Comparison of ENCODE assay signal across 8 cellular contexts in the genomic region with DNA sequence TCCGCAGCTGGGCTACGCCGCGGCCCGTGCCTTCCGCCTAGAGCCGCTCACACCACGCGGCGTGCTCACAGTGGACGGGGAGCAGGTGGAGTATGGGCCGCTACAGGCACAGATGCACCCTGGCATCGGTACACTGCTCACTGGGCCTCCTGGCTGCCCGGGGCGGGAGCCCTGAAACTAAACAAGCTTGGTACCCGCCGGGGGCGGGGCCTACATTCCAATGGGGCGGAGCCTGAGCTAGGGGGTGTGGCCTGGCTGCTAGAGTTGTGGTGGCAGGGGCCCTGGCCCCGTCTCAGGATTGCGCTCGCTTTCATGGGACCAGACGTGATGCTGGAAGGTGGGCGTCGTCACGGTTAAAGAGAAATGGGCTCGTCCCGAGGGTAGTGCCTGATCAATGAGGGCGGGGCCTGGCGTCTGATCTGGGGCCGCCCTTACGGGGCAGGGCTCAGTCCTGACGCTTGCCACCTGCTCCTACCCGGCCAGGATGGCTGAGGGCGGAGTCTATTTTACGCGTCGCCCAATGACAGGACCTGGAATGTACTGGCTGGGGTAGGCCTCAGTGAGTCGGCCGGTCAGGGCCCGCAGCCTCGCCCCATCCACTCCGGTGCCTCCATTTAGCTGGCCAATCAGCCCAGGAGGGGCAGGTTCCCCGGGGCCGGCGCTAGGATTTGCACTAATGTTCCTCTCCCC. TPM values are rescaled to one million over a fixed set of nuclear protein-coding genes. Genes with fewer than 3 reads are reported as not detected.
DNase-seq lines count a peak whose midpoint lies in the region; ATAC-seq and TF ChIP-seq lines count a peak whose summit lies in the region.

No MANE protein-coding gene starts in this region.

- no peaks in the 10 kb centered on the region for H3K4me1 ChIP-seq in aorta (ENCODE audit: control insufficient read depth in 1 of 2, insufficient read depth in 2 of 2, low read length in 2 of 2)

- peak; percentile 21 for ATAC-seq in Right ventricle myocardium inferior
- peak; percentile 4 for ATAC-seq in aorta (ENCODE audit: low FRiP score)

- no peaks in the 10 kb centered on the region for H3K9me3 Mint-ChIP-seq in mesothelial cell of epicardium
- H3K9me3 Mint-ChIP-seq in activated T-helper 2 cell treated with anti-CD3 and anti-CD28 coated beads, Interferon-gamma antibody, Interleukin-2, Interleukin-4, amounts not matched to agents 10 μg/mL and 5 μg/mL and 100 μg/mL, durations not matched to agents 14 hours and 24 hours and 36 hours: no peaks in the 10 kb centered on the region

- no peaks in the 10 kb centered on the region for H3K27me3 Mint-ChIP-seq in mesothelial cell of epicardium (ENCODE audit: low read depth)
- H3K27me3 Mint-ChIP-seq in activated T-helper 2 cell treated with anti-CD3 and anti-CD28 coated beads, Interferon-gamma antibody, Interleukin-2, Interleukin-4, amounts not matched to agents 10 μg/mL and 5 μg/mL and 100 μg/mL, durations not matched to agents 14 hours and 24 hours and 36 hours (ENCODE audit: low read depth): no peaks in the 10 kb centered on the region

- H3K27ac Mint-ChIP-seq in mesothelial cell of epicardium: peak overlapping the region; percentile 86
- no peak overlapping the region for H3K27ac Mint-ChIP-seq in activated T-helper 2 cell treated with anti-CD3 and anti-CD28 coated beads, Interferon-gamma antibody, Interleukin-2, Interleukin-4, amounts not matched to agents 10 μg/mL and 5 μg/mL and 100 μg/mL, durations not matched to agents 14 hours and 24 hours and 36 hours

- peaks cover 3% of the 10 kb centered on the region for H3K36me3 Mint-ChIP-seq in mesothelial cell of epicardium
- peaks cover 16% of the 10 kb centered on the region for H3K36me3 Mint-ChIP-seq in activated T-helper 2 cell treated with anti-CD3 and anti-CD28 coated beads, Interferon-gamma antibody, Interleukin-2, Interleukin-4, amounts not matched to agents 10 μg/mL and 5 μg/mL and 100 μg/mL, durations not matched to agents 14 hours and 24 hours and 36 hours (ENCODE audit: low read depth)

- H3K27me3 ChIP-seq in aorta (ENCODE audit: control insufficient read depth in 1 of 2, insufficient read depth in 2 of 2, low read length in 1 of 2): no peaks in the 10 kb centered on the region

- peaks cover 31% of the 10 kb centered on the region for H3K4me1 Mint-ChIP-seq in mesothelial cell of epicardium
- peaks cover 26% of the 10 kb centered on the region for H3K4me1 Mint-ChIP-seq in activated T-helper 2 cell treated with anti-CD3 and anti-CD28 coated beads, Interferon-gamma antibody, Interleukin-2, Interleukin-4, amounts not matched to agents 10 μg/mL and 5 μg/mL and 100 μg/mL, durations not matched to agents 14 hours and 24 hours and 36 hours (ENCODE audit: low read depth)

- no peaks in the 10 kb centered on the region for H3K36me3 ChIP-seq in aorta (ENCODE audit: control insufficient read depth in 1 of 2, insufficient read depth in 2 of 2, low read length in 1 of 2)

- peak overlapping the region in 1 of 2 donors; percentile 18 for H3K27ac ChIP-seq in aorta (ENCODE audit: low read depth in 1 of 2, low read length in 2 of 2)

- H3K4me3 Mint-ChIP-seq in mesothelial cell of epicardium: peak overlapping the region; percentile 57
- no peak overlapping the region for H3K4me3 Mint-ChIP-seq in activated T-helper 2 cell treated with anti-CD3 and anti-CD28 coated beads, Interferon-gamma antibody, Interleukin-2, Interleukin-4, amounts not matched to agents 10 μg/mL and 5 μg/mL and 100 μg/mL, durations not matched to agents 14 hours and 24 hours and 36 hours (ENCODE audit: low read depth)

- H3K9me3 ChIP-seq in aorta (ENCODE audit: control insufficient read depth, low read length): no peaks in the 10 kb centered on the region

- DNase-seq in Right ventricle myocardium inferior (ENCODE audit: missing footprints): peak; percentile 81
- DNase-seq in cardiac septum (ENCODE audit: low spot score): no peak
- peak; percentile 82 for DNase-seq in dermis blood vessel endothelial cell
- no peak for DNase-seq in mesothelial cell of epicardium (ENCODE audit: low spot score in 2 of 2, unreplicated experiment in 2 of 2)
- DNase-seq in aorta: peak; percentile 65 to 82
- DNase-seq in LoVo (ENCODE audit: low spot score): no peak
- no peak for DNase-seq in activated T-helper 2 cell treated with anti-CD3 and anti-CD28 coated beads, Interferon-gamma antibody, Interleukin-2, Interleukin-4, amounts not matched to agents 10 μg/mL and 5 μg/mL and 100 μg/mL, durations not matched to agents 14 hours and 24 hours and 36 hours (ENCODE audit: low spot score)
- no peak for DNase-seq in kidney glomerular epithelial cell (lab: John Stamatoyannopoulos, UW)

- H3K4me3 ChIP-seq in aorta (ENCODE audit: low read length in 2 of 2): no peak overlapping the region

- WGBS in aorta, 2 donors: 44 to 45% methylated on average over 42 to 46 of the region's 46 CpGs

- intact Hi-C loops in Right ventricle myocardium inferior (cut with DNase I): no loop called here
- intact Hi-C loops in cardiac septum (cut with DNase I): no loop called here
- intact Hi-C loops in aorta (cut with DNase I): loop anchor here in 1 of 2 donors (10.0 kb wide), 1 partner anchor 1355 kb away; the partner anchor contains the start of gene INAFM1
- intact Hi-C loops in activated T-helper 2 cell treated with anti-CD3 and anti-CD28 coated beads, Interferon-gamma antibody, Interleukin-2, Interleukin-4, amounts not matched to agents 10 μg/mL and 5 μg/mL and 100 μg/mL, durations not matched to agents 14 hours and 24 hours and 36 hours (cut with micrococcal nuclease): loop anchor here (10.0 kb wide), 1 partner anchor 305 kb away; the partner anchor contains the start of gene EMP3

- TF ChIP-seq CTCF in mesothelial cell of epicardium (IDR thresholded peaks at IDR 0.05; ENCODE audit: unreplicated experiment): no peak

RNA-seq across cellular contexts. Expression of gene DBP, which starts 7.4 kb away (rescaled TPM):
- total RNA-seq in Right ventricle myocardium inferior: 15.2 TPM
- 4.4 TPM for total RNA-seq in cardiac septum
- 1.6 and 3.1 TPM in 2 replicates for total RNA-seq in dermis blood vessel endothelial cell
- total RNA-seq in mesothelial cell of epicardium: 11.5 to 13.2 TPM (median 13.1 TPM) in 3 replicates
- total RNA-seq in aorta: 10 to 100 TPM in 1 of 2 donors, 1 to 10 TPM in 1; 1.5 to 10.7 TPM
- 1 to 10 TPM; 5.3 to 6.8 TPM for polyA plus RNA-seq in aorta
- total RNA-seq in activated T-helper 2 cell treated with anti-CD3 and anti-CD28 coated beads, Interferon-gamma antibody, Interleukin-2, Interleukin-4, amounts not matched to agents 10 μg/mL and 5 μg/mL and 100 μg/mL, durations not matched to agents 14 hours and 24 hours and 36 hours: 7.3 and 7.9 TPM in 2 replicates

RNA-seq across cellular contexts. Expression of gene SPHK2, which starts 10.4 kb away (rescaled TPM):
- total RNA-seq in Right ventricle myocardium inferior (7.2 TPM), cardiac septum (8.5 TPM), dermis blood vessel endothelial cell (8.8 and 12.6 TPM in 2 replicates), mesothelial cell of epicardium (25.3 to 28.6 TPM (median 27.7 TPM) in 3 replicates), aorta (10 to 100 TPM; 14.6 to 17.9 TPM)
- polyA plus RNA-seq in aorta: 10 to 100 TPM; 21.5 to 25.4 TPM
- 34.3 and 35.0 TPM in 2 replicates for total RNA-seq in activated T-helper 2 cell treated with anti-CD3 and anti-CD28 coated beads, Interferon-gamma antibody, Interleukin-2, Interleukin-4, amounts not matched to agents 10 μg/mL and 5 μg/mL and 100 μg/mL, durations not matched to agents 14 hours and 24 hours and 36 hours

RNA-seq across cellular contexts. Expression of gene RPL18, which starts 10.8 kb away (rescaled TPM):
- total RNA-seq in Right ventricle myocardium inferior (604 TPM), cardiac septum (437 TPM), dermis blood vessel endothelial cell (1,626 and 2,230 TPM in 2 replicates), mesothelial cell of epicardium (1,586 to 1,657 TPM (median 1,644 TPM) in 3 replicates), aorta (100 to 1,000 TPM; 900 to 909 TPM)
- polyA plus RNA-seq in aorta: 1,000 to 10,000 TPM; 2,172 to 2,376 TPM
- 1,853 and 1,861 TPM in 2 replicates for total RNA-seq in activated T-helper 2 cell treated with anti-CD3 and anti-CD28 coated beads, Interferon-gamma antibody, Interleukin-2, Interleukin-4, amounts not matched to agents 10 μg/mL and 5 μg/mL and 100 μg/mL, durations not matched to agents 14 hours and 24 hours and 36 hours

RNA-seq across cellular contexts. Expression of gene FAM83E, which starts 14.9 kb away (rescaled TPM):
- total RNA-seq in Right ventricle myocardium inferior: not detected
- not detected for total RNA-seq in cardiac septum
- total RNA-seq in dermis blood vessel endothelial cell: 0.51 TPM in 1 of 2 replicates, not detected in the other
- 2.5 to 3.9 TPM (median 3.7 TPM) in 3 replicates for total RNA-seq in mesothelial cell of epicardium
- under 1 TPM in 1 of 2 donors, not detected in 1; 0.45 TPM for total RNA-seq in aorta
- polyA plus RNA-seq in aorta: 10 to 100 TPM in 1 of 2 donors, under 1 TPM in 1; 0.74 to 12.3 TPM
- 4.3 and 6.4 TPM in 2 replicates for total RNA-seq in activated T-helper 2 cell treated with anti-CD3 and anti-CD28 coated beads, Interferon-gamma antibody, Interleukin-2, Interleukin-4, amounts not matched to agents 10 μg/mL and 5 μg/mL and 100 μg/mL, durations not matched to agents 14 hours and 24 hours and 36 hours

RNA-seq across cellular contexts. Expression of gene CA11, which starts 16.2 kb away (rescaled TPM):
- total RNA-seq in Right ventricle myocardium inferior (8.4 TPM), cardiac septum (6.5 TPM), dermis blood vessel endothelial cell (1.7 and 4.8 TPM in 2 replicates), mesothelial cell of epicardium (48.2 to 55.0 TPM (median 53.1 TPM) in 3 replicates), aorta (10 to 100 TPM in 1 of 2 donors, 1 to 10 TPM in 1; 6.4 to 12.0 TPM)
- 10 to 100 TPM; 13.9 to 59.5 TPM for polyA plus RNA-seq in aorta
- total RNA-seq in activated T-helper 2 cell treated with anti-CD3 and anti-CD28 coated beads, Interferon-gamma antibody, Interleukin-2, Interleukin-4, amounts not matched to agents 10 μg/mL and 5 μg/mL and 100 μg/mL, durations not matched to agents 14 hours and 24 hours and 36 hours: 5.4 and 6.5 TPM in 2 replicates

Comparison
In these comparisons a context has a peak if more than half of its experiments do, and no peak if none do; other contexts are left out.
1. DNase-seq: peak in Right ventricle myocardium inferior (single experiment), dermis blood vessel endothelial cell (single experiment) and aorta (2 of 2); none in cardiac septum (single experiment), mesothelial cell of epicardium (0 of 2), LoVo (single experiment), activated T-helper 2 cell treated with anti-CD3 and anti-CD28 coated beads, Interferon-gamma antibody, Interleukin-2, Interleukin-4, amounts not matched to agents 10 μg/mL and 5 μg/mL and 100 μg/mL, durations not matched to agents 14 hours and 24 hours and 36 hours (single experiment) and kidney glomerular epithelial cell (single experiment).